Comparison of ENCODE assay signal across 9 cellular contexts in genomic region chr1:73326663-73327062, GRCh38.
"Had no signal": no experiment of that assay in that cellular context is flagged by ENCODE, and none has a peak within 500 bp of the region (broad histone marks: within the 10 kb centered on the region; RNA-seq: fewer than 3 reads in every experiment).

No MANE protein-coding gene starts in this region.

- H3K27ac Mint-ChIP-seq: GM23338, IgD-negative memory B cell had no signal

- H3K4me2 ChIP-seq: GM23338 had no signal

- H3K4me3 ChIP-seq: GM23338 had no signal

- H3K27me3 Mint-ChIP-seq: IgD-negative memory B cell had no signal

- H3K27ac ChIP-seq: HL-60 had no signal

- H2AFZ ChIP-seq: GM23338 had no signal

- DNase-seq: HCEC 1CT, KBM-7 had no signal

- H3K4me1 Mint-ChIP-seq: GM23338, H9, IgD-negative memory B cell had no signal

- ATAC-seq: GM23338, HepG2 had no signal

- FAIRE-seq: H1, H54, HepG2 had no signal

- H3K4me3 Mint-ChIP-seq: GM23338, H9, IgD-negative memory B cell had no signal
